In genomic region chr2:54866179-54866578, GRCh38 we compare ENCODE assay signal across 31 cellular contexts.
"Had no signal": no experiment of that assay in that cellular context is flagged by ENCODE, and none has a peak within 500 bp of the region (broad histone marks: within the 10 kb centered on the region; RNA-seq: fewer than 3 reads in every experiment).

No MANE protein-coding gene starts in this region.

- H3K27me3 Mint-ChIP-seq: activated CD4-positive, alpha-beta T cell treated with anti-CD3 and anti-CD28 coated beads for 36 hours; activated naive CD8-positive, alpha-beta T cell; natural killer cell treated with Interleukin-12 subunit alpha and Interleukin-12 subunit beta and Interleukin-15 and Interleukin-18, amount 100 ng/mL, for 72 hours had no signal

- H3K4me3 Mint-ChIP-seq: activated CD4-positive, alpha-beta T cell treated with anti-CD3 and anti-CD28 coated beads for 36 hours; activated naive CD8-positive, alpha-beta T cell; natural killer cell treated with Interleukin-12 subunit alpha and Interleukin-12 subunit beta and Interleukin-15 and Interleukin-18, amount 100 ng/mL, for 72 hours; stimulated activated effector memory CD8-positive, alpha-beta T cell treated with anti-CD3 and anti-CD28 coated beads, Interleukin-12 subunit alpha, Interleukin-12 subunit beta, amount 100 ng/mL, for 72 hours; T-helper 2 cell treated with Interferon-gamma antibody and Interleukin-4, amounts not matched to agents 5 μg/mL and 100 μg/mL, for 36 hours had no signal

- H3K4me1 Mint-ChIP-seq: stimulated activated effector memory CD8-positive, alpha-beta T cell treated with anti-CD3 and anti-CD28 coated beads, Interleukin-12 subunit alpha, Interleukin-12 subunit beta, amount 100 ng/mL, for 72 hours had no signal

- H3K9me3 Mint-ChIP-seq: natural killer cell treated with Interleukin-12 subunit alpha and Interleukin-12 subunit beta and Interleukin-15 and Interleukin-18, amount 100 ng/mL, for 72 hours; stimulated activated effector memory CD8-positive, alpha-beta T cell treated with anti-CD3 and anti-CD28 coated beads, Interleukin-12 subunit alpha, Interleukin-12 subunit beta, amount 100 ng/mL, for 72 hours; T-helper 2 cell treated with Interferon-gamma antibody and Interleukin-4, amounts not matched to agents 5 μg/mL and 100 μg/mL, for 36 hours had no signal

- H3K27me3 ChIP-seq: ascending aorta, brain microvascular endothelial cell, dorsolateral prefrontal cortex, heart right ventricle, left lung, stomach, thyroid gland, upper lobe of left lung, vagina had no signal

- H3K9me3 ChIP-seq: ascending aorta, left lung, stomach, thyroid gland, upper lobe of left lung, vagina had no signal

- ATAC-seq: heart right ventricle; left lung; natural killer cell treated with Interleukin-12 subunit alpha and Interleukin-12 subunit beta and Interleukin-15 and Interleukin-18, amount 100 ng/mL, for 72 hours; right cardiac atrium had no signal

- H3K4me1 ChIP-seq: ascending aorta, heart right ventricle, left lung, stomach, thyroid gland, upper lobe of left lung, vagina had no signal

- H3K4me3 ChIP-seq: ascending aorta, coronary artery, dorsolateral prefrontal cortex, heart right ventricle, left lung, lung, skin epidermis, stomach, thyroid gland, upper lobe of left lung, vagina had no signal

- DNase-seq: activated CD4-positive, alpha-beta T cell treated with anti-CD3 and anti-CD28 coated beads for 36 hours; activated CD4-positive, CD25-positive, alpha-beta regulatory T cell; activated effector memory CD4-positive, alpha-beta T cell treated with Interleukin-2 at 50 U/mL for 16 hours; activated naive CD4-positive, alpha-beta T cell treated with Interleukin-2 at 50 U/mL for 16 hours; activated T-cell treated with anti-CD3 and anti-CD28 coated beads for 4 hours; brain microvascular endothelial cell; dorsolateral prefrontal cortex; effector memory CD4-positive, alpha-beta T cell; erythroblast; foreskin fibroblast; heart right ventricle; left lung; mesendoderm; posterior cingulate gyrus; right cardiac atrium; stimulated activated CD4-positive, alpha-beta T cell treated with anti-CD3 and anti-CD28 coated beads, Interleukin-12 subunit alpha, Interleukin-12 subunit beta, amount 100 ng/mL, for 4 hours; stimulated activated CD4-positive, alpha-beta T cell treated with anti-CD3 and anti-CD28 coated beads, Interleukin-4, amount 100 ng/mL, for 24 hours; stomach; T-helper 1 cell; thyroid gland; upper lobe of left lung had no signal

- H3K36me3 ChIP-seq: ascending aorta, brain microvascular endothelial cell, heart right ventricle, left lung, stomach, thyroid gland, upper lobe of left lung, vagina had no signal

- H3K27ac Mint-ChIP-seq: activated CD4-positive, alpha-beta T cell treated with anti-CD3 and anti-CD28 coated beads for 36 hours; activated naive CD8-positive, alpha-beta T cell; activated T-cell treated with anti-CD3 and anti-CD28 coated beads, Interleukin-2, amount 50 U/mL, for 72 hours; natural killer cell treated with Interleukin-12 subunit alpha and Interleukin-12 subunit beta and Interleukin-15 and Interleukin-18, amount 100 ng/mL, for 72 hours; T-helper 2 cell treated with Interferon-gamma antibody and Interleukin-4, amounts not matched to agents 5 μg/mL and 100 μg/mL, for 36 hours had no signal

- H3K36me3 Mint-ChIP-seq: natural killer cell treated with Interleukin-12 subunit alpha and Interleukin-12 subunit beta and Interleukin-15 and Interleukin-18, amount 100 ng/mL, for 72 hours; stimulated activated effector memory CD8-positive, alpha-beta T cell treated with anti-CD3 and anti-CD28 coated beads, Interleukin-12 subunit alpha, Interleukin-12 subunit beta, amount 100 ng/mL, for 72 hours had no signal

- H3K27ac ChIP-seq: ascending aorta, brain microvascular endothelial cell, coronary artery, dorsolateral prefrontal cortex, heart right ventricle, left lung, skin epidermis, stomach, thyroid gland, upper lobe of left lung, vagina had no signal
